In genomic region chr12:106115450-106115849, GRCh38 we compare ENCODE assay signal across 14 cellular contexts. TPM values are rescaled to one million over a fixed set of nuclear protein-coding genes. Genes with fewer than 3 reads are reported as not detected.
DNase-seq lines count a peak whose midpoint lies in the region; ATAC-seq lines count a peak whose summit lies in the region.
"Had no signal": no experiment of that assay in that cellular context is flagged by ENCODE, and none has a peak within 500 bp of the region (broad histone marks: within the 10 kb centered on the region; RNA-seq: fewer than 3 reads in every experiment).

No MANE protein-coding gene starts in this region.

- H3K9me3 Mint-ChIP-seq in activated CD4-positive, alpha-beta T cell treated with anti-CD3 and anti-CD28 coated beads, Interleukin-2, amount 10 ng/mL, durations not matched to agents 24 days and 14 days = no peaks in the 10 kb centered on the region
- H3K9me3 Mint-ChIP-seq: activated naive CD4-positive, alpha-beta T cell treated with anti-CD3 and anti-CD28 coated beads, Interleukin-2, amount 10 ng/mL, durations not matched to agents 7 days and 5 days had no signal

- intact Hi-C loops in activated CD4-positive, alpha-beta T cell treated with anti-CD3 and anti-CD28 coated beads, Interleukin-2, amount 10 ng/mL, durations not matched to agents 24 days and 14 days (cut with micrococcal nuclease) = no loop called here

- no peaks in the 10 kb centered on the region for H3K36me3 Mint-ChIP-seq in activated CD4-positive, alpha-beta T cell treated with anti-CD3 and anti-CD28 coated beads, Interleukin-2, amount 10 ng/mL, durations not matched to agents 24 days and 14 days (ENCODE audit: low read depth)
- H3K36me3 Mint-ChIP-seq: activated naive CD4-positive, alpha-beta T cell treated with anti-CD3 and anti-CD28 coated beads, Interleukin-2, amount 10 ng/mL, durations not matched to agents 7 days and 5 days had no signal

- H3K4me3 Mint-ChIP-seq in activated CD4-positive, alpha-beta T cell treated with anti-CD3 and anti-CD28 coated beads, Interleukin-2, amount 10 ng/mL, durations not matched to agents 24 days and 14 days = no peak overlapping the region
- H3K4me3 Mint-ChIP-seq: activated naive CD4-positive, alpha-beta T cell treated with anti-CD3 and anti-CD28 coated beads, Interleukin-2, amount 10 ng/mL, durations not matched to agents 7 days and 5 days had no signal

- peaks cover 8% of the 10 kb centered on the region for H3K27me3 Mint-ChIP-seq in activated CD4-positive, alpha-beta T cell treated with anti-CD3 and anti-CD28 coated beads, Interleukin-2, amount 10 ng/mL, durations not matched to agents 24 days and 14 days

- no peak overlapping the region for H3K27ac Mint-ChIP-seq in activated CD4-positive, alpha-beta T cell treated with anti-CD3 and anti-CD28 coated beads, Interleukin-2, amount 10 ng/mL, durations not matched to agents 24 days and 14 days
- H3K27ac Mint-ChIP-seq: activated naive CD4-positive, alpha-beta T cell treated with anti-CD3 and anti-CD28 coated beads, Interleukin-2, amount 10 ng/mL, durations not matched to agents 7 days and 5 days had no signal

- no peak for ATAC-seq in HG03139 (IDR thresholded peaks at IDR 0.05; ENCODE audit: unreplicated experiment)

- peaks cover 6% of the 10 kb centered on the region for H3K4me1 Mint-ChIP-seq in activated CD4-positive, alpha-beta T cell treated with anti-CD3 and anti-CD28 coated beads, Interleukin-2, amount 10 ng/mL, durations not matched to agents 24 days and 14 days
- H3K4me1 Mint-ChIP-seq: activated naive CD4-positive, alpha-beta T cell treated with anti-CD3 and anti-CD28 coated beads, Interleukin-2, amount 10 ng/mL, durations not matched to agents 7 days and 5 days had no signal

- H3K27ac ChIP-seq in angular gyrus (ENCODE audit: low read depth, low read length) (peak overlapping the region; percentile 79), temporal lobe (ENCODE audit: low read depth, low read length) (peak overlapping the region; percentile 55)
- H3K27ac ChIP-seq: BLaER1, HL-60, ovary had no signal

- peak; percentile 72 for DNase-seq in NCI-H187 treated with DMSO at 0.1 percent for 48 hours (lab: John Stamatoyannopoulos, UW)
- peak; percentile 61 for DNase-seq in medulla oblongata (ENCODE audit: extremely low spot score)
- DNase-seq in NCI-H2081 (lab: John Stamatoyannopoulos, UW) = no peak
- DNase-seq in activated CD4-positive, alpha-beta T cell treated with anti-CD3 and anti-CD28 coated beads, Interleukin-2, amount 10 ng/mL, durations not matched to agents 24 days and 14 days = no peak
- DNase-seq: activated CD4-positive, alpha-beta T cell treated with anti-CD3 and anti-CD28 coated beads, Interleukin-2, amount 50 U/mL, for 1 hour; activated naive CD4-positive, alpha-beta T cell treated with anti-CD3 and anti-CD28 coated beads, Interleukin-2, amount 10 ng/mL, durations not matched to agents 7 days and 5 days; dermis blood vessel endothelial cell; ovary; SW 1271 had no signal

RNA-seq across cellular contexts. Expression of gene NUAK1, which starts 23.3 kb away (rescaled TPM):
- 35.2 TPM for total RNA-seq in temporal lobe
- total RNA-seq in activated CD4-positive, alpha-beta T cell treated with anti-CD3 and anti-CD28 coated beads, Interleukin-2, amount 10 ng/mL, durations not matched to agents 24 days and 14 days = 0.02 TPM in 1 of 2 replicates, not detected in the other

Comparison
In these comparisons a context has a peak if more than half of its experiments do, and no peak if none do; other contexts are left out.
1. DNase-seq: peak in NCI-H187 treated with DMSO at 0.1 percent for 48 hours (single experiment) and medulla oblongata (single experiment); none in NCI-H2081 (0 of 2) and activated CD4-positive, alpha-beta T cell treated with anti-CD3 and anti-CD28 coated beads, Interleukin-2, amount 10 ng/mL, durations not matched to agents 24 days and 14 days (single experiment).
2. RNA of gene NUAK1, which starts 23.3 kb away (total RNA-seq): 35.2 TPM in temporal lobe (single experiment); 0.02 TPM in activated CD4-positive, alpha-beta T cell treated with anti-CD3 and anti-CD28 coated beads, Interleukin-2, amount 10 ng/mL, durations not matched to agents 24 days and 14 days; every median in the first group is over 10 times any median in the second.